10 cellular contexts compared by ENCODE assay signal in genomic region chr2:105397025-105397722, GRCh38. TPM values are rescaled to one million over a fixed set of nuclear protein-coding genes. Genes with fewer than 3 reads are reported as not detected.
DNase-seq lines count a peak whose midpoint lies in the region; ATAC-seq and TF ChIP-seq lines count a peak whose summit lies in the region.
"Had no signal": no experiment of that assay in that cellular context is flagged by ENCODE, and none has a peak within 500 bp of the region (broad histone marks: within the 10 kb centered on the region; RNA-seq: fewer than 3 reads in every experiment).

No MANE protein-coding gene starts in this region.

- peaks cover 5% of the 10 kb centered on the region for H4K20me1 ChIP-seq in Loucy (ENCODE audit: insufficient read depth, low read length, poor library complexity, severe bottlenecking)

- H3K9me3 ChIP-seq in CD4-positive, alpha-beta T cell (ENCODE audit: control insufficient read depth, low read length), result no peaks in the 10 kb centered on the region
- no peaks in the 10 kb centered on the region for H3K9me3 ChIP-seq in Loucy (ENCODE audit: insufficient read depth, low read depth, low read length)

- H3K27me3 ChIP-seq in CD4-positive, alpha-beta T cell (ENCODE audit: control insufficient read depth, insufficient read depth, low read length), result peaks cover 29% of the 10 kb centered on the region
- no peaks in the 10 kb centered on the region for H3K27me3 ChIP-seq in Loucy (ENCODE audit: insufficient read depth, low read length, poor library complexity, severe bottlenecking)

- CTCF ChIA-PET in CD4-positive, alpha-beta T cell (lab: Charles Lee), result interaction anchor here (0.5 kb wide), 1 partner anchor 9 kb away, joined by 3 read pairs; no protein-coding TSS in a partner anchor

- no peaks in the 10 kb centered on the region for H3K36me3 ChIP-seq in Loucy (ENCODE audit: insufficient read depth, low read length)

- H3K27ac ChIP-seq in CD4-positive, alpha-beta T cell (ENCODE audit: low read depth, low read length), result no peak overlapping the region

- no peaks in the 10 kb centered on the region for H3K9me2 ChIP-seq in Loucy (replicated peaks; ENCODE audit: low read depth, low read length)

- no peak for TF ChIP-seq CTCF in CD4-positive, alpha-beta T cell (IDR thresholded peaks at IDR 0.05)
- TF ChIP-seq CTCF in Loucy (conservative IDR thresholded peaks at IDR 0.05; ENCODE audit: low read length) (no peak), choroid plexus epithelial cell (conservative IDR thresholded peaks at IDR 0.05; ENCODE audit: low read depth, low read length) (no peak)

- peak overlapping the region; percentile 97 for H3K4me3 ChIP-seq in Loucy (ENCODE audit: low read length, poor library complexity, severe bottlenecking)
- H3K4me3 ChIP-seq in choroid plexus epithelial cell (ENCODE audit: low read depth, low read length), result peak overlapping the region; percentile 100

- H3K27ac Mint-ChIP-seq in CD4-positive, alpha-beta T cell, result no peak overlapping the region
- peak overlapping the region in 1 of 10 donors; percentile 41 for H3K27ac Mint-ChIP-seq in naive thymus-derived CD8-positive, alpha-beta T cell
- no peak overlapping the region for H3K27ac Mint-ChIP-seq in stimulated activated memory B cell treated with anti-CD40 and anti-IgM and Interleukin-4, amounts not matched to agents 10 μg/mL and 1 μg/mL and 100 μg/mL, for 72 hours
- H3K27ac Mint-ChIP-seq: activated CD8-positive, alpha-beta memory T cell treated with anti-CD3 and anti-CD28 coated beads, Interleukin-2, amount 10 ng/mL, durations not matched to agents 7 days and 5 days had no signal

- H3K9ac ChIP-seq in Loucy (ENCODE audit: low read depth, low read length, poor library complexity, severe bottlenecking), result peak overlapping the region; percentile 94

- peak overlapping the region; percentile 62 for H3K4me3 Mint-ChIP-seq in CD4-positive, alpha-beta T cell
- H3K4me3 Mint-ChIP-seq in naive thymus-derived CD8-positive, alpha-beta T cell, result peak overlapping the region in 6 of 10 donors; percentile 12 to 94 (median 22)
- H3K4me3 Mint-ChIP-seq in stimulated activated memory B cell treated with anti-CD40 and anti-IgM and Interleukin-4, amounts not matched to agents 10 μg/mL and 1 μg/mL and 100 μg/mL, for 72 hours, result no peak overlapping the region

- H3K4me1 Mint-ChIP-seq in CD4-positive, alpha-beta T cell (ENCODE audit: low read depth), result peaks cover 5% of the 10 kb centered on the region
- H3K4me1 Mint-ChIP-seq in naive thymus-derived CD8-positive, alpha-beta T cell, result peaks cover 2 to 13% (median 8%) of the 10 kb centered on the region in 4 donors
- H3K4me1 Mint-ChIP-seq in stimulated activated memory B cell treated with anti-CD40 and anti-IgM and Interleukin-4, amounts not matched to agents 10 μg/mL and 1 μg/mL and 100 μg/mL, for 72 hours, result peaks cover 9% of the 10 kb centered on the region

- POLR2A ChIA-PET in CD4-positive, alpha-beta T cell (lab: Charles Lee), result no interaction called here
- POLR2A ChIA-PET in naive thymus-derived CD8-positive, alpha-beta T cell (lab: Charles Lee), result no interaction called here

- H2AFZ ChIP-seq in Loucy (ENCODE audit: low read length), result no peak overlapping the region

- H3K79me2 ChIP-seq in Loucy (ENCODE audit: insufficient read depth, low read length), result peaks cover 63% of the 10 kb centered on the region

- H3K27me3 Mint-ChIP-seq in CD4-positive, alpha-beta T cell, result peaks cover 20% of the 10 kb centered on the region
- H3K27me3 Mint-ChIP-seq in naive thymus-derived CD8-positive, alpha-beta T cell, result peaks cover 0 to 27% (median 9%) of the 10 kb centered on the region in 5 donors
- H3K27me3 Mint-ChIP-seq in stimulated activated memory B cell treated with anti-CD40 and anti-IgM and Interleukin-4, amounts not matched to agents 10 μg/mL and 1 μg/mL and 100 μg/mL, for 72 hours, result peaks cover 68% of the 10 kb centered on the region

- no peaks in the 10 kb centered on the region for H3K36me3 Mint-ChIP-seq in CD4-positive, alpha-beta T cell (ENCODE audit: low read depth)
- no peaks in the 10 kb centered on the region for H3K36me3 Mint-ChIP-seq in naive thymus-derived CD8-positive, alpha-beta T cell
- H3K36me3 Mint-ChIP-seq in stimulated activated memory B cell treated with anti-CD40 and anti-IgM and Interleukin-4, amounts not matched to agents 10 μg/mL and 1 μg/mL and 100 μg/mL, for 72 hours, result no peaks in the 10 kb centered on the region
- H3K36me3 Mint-ChIP-seq: activated CD8-positive, alpha-beta memory T cell treated with anti-CD3 and anti-CD28 coated beads, Interleukin-2, amount 10 ng/mL, durations not matched to agents 7 days and 5 days had no signal

- peak overlapping the region; percentile 88 for H3K4me2 ChIP-seq in Loucy (ENCODE audit: low read depth, low read length, poor library complexity, severe bottlenecking)

- H3F3A ChIP-seq in Loucy (ENCODE audit: low read depth), result no peaks in the 10 kb centered on the region

- peaks cover 49% of the 10 kb centered on the region for H3K4me1 ChIP-seq in Loucy (ENCODE audit: insufficient read depth, low read length, poor library complexity, severe bottlenecking)

- no peak for ATAC-seq in CD4-positive, alpha-beta T cell (ENCODE audit: poor library complexity)
- ATAC-seq in naive thymus-derived CD8-positive, alpha-beta T cell, result no peak
- ATAC-seq in HG03469 (IDR thresholded peaks at IDR 0.05; ENCODE audit: unreplicated experiment), result no peak
- no peak for ATAC-seq in stimulated activated memory B cell treated with anti-CD40 and anti-IgM and Interleukin-4, amounts not matched to agents 10 μg/mL and 1 μg/mL and 100 μg/mL, for 72 hours
- ATAC-seq: activated CD8-positive, alpha-beta memory T cell treated with anti-CD3 and anti-CD28 coated beads, Interleukin-2, amount 10 ng/mL, durations not matched to agents 7 days and 5 days had no signal

- intact Hi-C loops in CD4-positive, alpha-beta T cell (cut with DNase I, micrococcal nuclease), result no loop called here

- DNase-seq in CD4-positive, alpha-beta T cell, result no peak
- DNase-seq in choroid plexus epithelial cell (ENCODE audit: low read depth), result peak; percentile 61
- no peak for DNase-seq in naive thymus-derived CD8-positive, alpha-beta T cell
- DNase-seq in NCI-H345 treated with DMSO at 0.1 percent for 48 hours (lab: John Stamatoyannopoulos, UW; ENCODE audit: unreplicated experiment), result no peak
- DNase-seq in NCI-H2227 (lab: John Stamatoyannopoulos, UW; ENCODE audit: unreplicated experiment), result no peak
- DNase-seq: activated CD8-positive, alpha-beta memory T cell treated with anti-CD3 and anti-CD28 coated beads, Interleukin-2, amount 10 ng/mL, durations not matched to agents 7 days and 5 days; NCI-H345 had no signal

- H3K9me3 Mint-ChIP-seq in CD4-positive, alpha-beta T cell, result no peaks in the 10 kb centered on the region
- H3K9me3 Mint-ChIP-seq in naive thymus-derived CD8-positive, alpha-beta T cell, result no peaks in the 10 kb centered on the region
- no peaks in the 10 kb centered on the region for H3K9me3 Mint-ChIP-seq in stimulated activated memory B cell treated with anti-CD40 and anti-IgM and Interleukin-4, amounts not matched to agents 10 μg/mL and 1 μg/mL and 100 μg/mL, for 72 hours

RNA-seq across cellular contexts. Expression of gene FHL2, which starts 1.7 kb away (rescaled TPM):
- total RNA-seq in CD4-positive, alpha-beta T cell, result under 1 TPM; 0.41 to 0.42 TPM
- not detected for total RNA-seq in naive thymus-derived CD8-positive, alpha-beta T cell
- 1 to 10 TPM; 2.0 to 2.8 (median 2.6) TPM for polyA plus RNA-seq in naive thymus-derived CD8-positive, alpha-beta T cell

RNA-seq across cellular contexts. Expression of gene C2orf49, which starts 59.8 kb away (rescaled TPM):
- total RNA-seq in CD4-positive, alpha-beta T cell, result 10 to 100 TPM; 28.8 to 29.4 TPM
- 10 to 100 TPM; 21.9 to 27.3 TPM for total RNA-seq in naive thymus-derived CD8-positive, alpha-beta T cell
- polyA plus RNA-seq in naive thymus-derived CD8-positive, alpha-beta T cell, result 10 to 100 TPM in 1 of 3 donors, 1 to 10 TPM in 2; 8.6 to 10.1 (median 9.9) TPM
